27 cellular contexts compared by ENCODE assay signal in genomic region chr2:120357768-120358167, GRCh38. TPM values are rescaled to one million over a fixed set of nuclear protein-coding genes. Genes with fewer than 3 reads are reported as not detected.
"Had no signal": no experiment of that assay in that cellular context is flagged by ENCODE, and none has a peak within 500 bp of the region (broad histone marks: within the 10 kb centered on the region; RNA-seq: fewer than 3 reads in every experiment).

No MANE protein-coding gene starts in this region.

- H3K9ac ChIP-seq: parathyroid adenoma had no signal

- H3K4me1 ChIP-seq: lower lobe of right lung, parathyroid adenoma, right atrium auricular region, right lobe of liver, tibial nerve, uterus had no signal

- H3K4me2 ChIP-seq: smooth muscle cell had no signal

- H3K4me3 Mint-ChIP-seq: naive thymus-derived CD8-positive, alpha-beta T cell; nephron; neural crest cell; stimulated activated memory B cell treated with anti-CD40 and anti-IgM and Interleukin-4, amounts not matched to agents 10 μg/mL and 1 μg/mL and 100 μg/mL, for 72 hours; stimulated activated naive CD8-positive, alpha-beta T cell treated with anti-CD3 and anti-CD28 coated beads, Interleukin-15, amount 100 ng/mL, for 72 hours; type B pancreatic cell had no signal

- H3K27me3 ChIP-seq: right atrium auricular region, right lobe of liver, uterus had no signal

- DNase-seq: hippocampal formation; kidney glomerular epithelial cell; left cardiac atrium; lower lobe of right lung; mammary epithelial cell; mesenchymal stem cell; naive thymus-derived CD8-positive, alpha-beta T cell; occipital lobe; right lobe of liver; stimulated activated CD4-positive, alpha-beta T cell treated with anti-CD3 and anti-CD28 coated beads, Interleukin-1b, Interleukin-23, amount 100 ng/mL, for 48 hours; stimulated activated CD4-positive, alpha-beta T cell treated with anti-CD3 and anti-CD28 coated beads, Interleukin-2, amount 100 ng/mL, for 48 hours; stimulated activated CD4-positive, alpha-beta T cell treated with anti-CD3 and anti-CD28 coated beads, Interleukin-4, amount 100 ng/mL, for 4 hours; stimulated activated CD8-positive, alpha-beta memory T cell treated with anti-CD3 and anti-CD28 coated beads, Interleukin-4, amount 100 ng/mL, for 48 hours; stimulated activated naive CD4-positive, alpha-beta T cell treated with Interleukin-2 at 50 U/mL for 16 hours; stimulated activated naive CD8-positive, alpha-beta T cell treated with anti-CD3 and anti-CD28 coated beads, Interleukin-15, amount 100 ng/mL, for 72 hours; substantia nigra; uterus had no signal

- H3K36me3 ChIP-seq: lower lobe of right lung, neutrophil, right atrium auricular region, right lobe of liver, tibial nerve, uterus had no signal

- ATAC-seq: left cardiac atrium; left lobe of liver; lower lobe of right lung; naive thymus-derived CD8-positive, alpha-beta T cell; right lobe of liver; stimulated activated memory B cell treated with anti-CD40 and anti-IgM and Interleukin-4, amounts not matched to agents 10 μg/mL and 1 μg/mL and 100 μg/mL, for 72 hours; stimulated activated naive CD8-positive, alpha-beta T cell treated with anti-CD3 and anti-CD28 coated beads, Interleukin-15, amount 100 ng/mL, for 72 hours had no signal

- H3K4me3 ChIP-seq: lower lobe of right lung, right atrium auricular region, right lobe of liver, smooth muscle cell, tibial nerve, uterus had no signal

- H3K9me3 Mint-ChIP-seq: naive thymus-derived CD8-positive, alpha-beta T cell; nephron; neural crest cell; stimulated activated memory B cell treated with anti-CD40 and anti-IgM and Interleukin-4, amounts not matched to agents 10 μg/mL and 1 μg/mL and 100 μg/mL, for 72 hours; stimulated activated naive CD8-positive, alpha-beta T cell treated with anti-CD3 and anti-CD28 coated beads, Interleukin-15, amount 100 ng/mL, for 72 hours; type B pancreatic cell had no signal

- H3K27ac ChIP-seq: lower lobe of right lung, neutrophil, parathyroid adenoma, right atrium auricular region, right lobe of liver, tibial nerve, uterus had no signal

- H3K4me1 Mint-ChIP-seq: naive thymus-derived CD8-positive, alpha-beta T cell; nephron; stimulated activated naive CD8-positive, alpha-beta T cell treated with anti-CD3 and anti-CD28 coated beads, Interleukin-15, amount 100 ng/mL, for 72 hours had no signal

- H3K27ac Mint-ChIP-seq: naive thymus-derived CD8-positive, alpha-beta T cell; nephron; stimulated activated memory B cell treated with anti-CD40 and anti-IgM and Interleukin-4, amounts not matched to agents 10 μg/mL and 1 μg/mL and 100 μg/mL, for 72 hours; stimulated activated naive CD8-positive, alpha-beta T cell treated with anti-CD3 and anti-CD28 coated beads, Interleukin-15, amount 100 ng/mL, for 72 hours; type B pancreatic cell had no signal

- H3K9me3 ChIP-seq: lower lobe of right lung, neutrophil, right atrium auricular region, right lobe of liver, tibial nerve, uterus had no signal

- H3K36me3 Mint-ChIP-seq: naive thymus-derived CD8-positive, alpha-beta T cell; stimulated activated memory B cell treated with anti-CD40 and anti-IgM and Interleukin-4, amounts not matched to agents 10 μg/mL and 1 μg/mL and 100 μg/mL, for 72 hours; type B pancreatic cell had no signal

RNA-seq across cellular contexts. Expression of gene INHBB, which starts 11.8 kb away (rescaled TPM):
- total RNA-seq: naive thymus-derived CD8-positive, alpha-beta T cell had no signal
